32 cellular contexts compared by ENCODE assay signal in the genomic region with DNA sequence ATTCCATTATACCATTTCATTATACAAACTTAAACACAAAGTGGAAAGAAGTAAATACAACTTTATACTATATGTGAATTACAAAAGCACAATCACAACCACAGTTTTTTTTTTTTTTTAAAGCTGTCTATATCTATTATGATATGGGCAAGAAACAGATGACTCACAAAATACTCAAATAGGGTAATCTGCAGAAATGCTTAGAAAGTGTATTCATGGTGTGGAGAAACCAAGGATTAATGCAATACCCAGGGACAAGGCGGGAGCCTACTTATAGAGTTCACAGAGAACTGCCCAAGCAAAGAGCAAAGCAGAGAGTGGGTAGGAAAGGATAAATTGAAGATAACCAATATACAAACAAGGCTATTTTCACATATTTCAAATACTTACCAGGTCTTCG.
"Had no signal": no experiment of that assay in that cellular context is flagged by ENCODE, and none has a peak within 500 bp of the region (broad histone marks: within the 10 kb centered on the region; RNA-seq: fewer than 3 reads in every experiment).

No MANE protein-coding gene starts in this region.

- H3K4me1 ChIP-seq: adrenal gland, breast epithelium, foreskin keratinocyte, gastrocnemius medialis had no signal

- H3K9me3 ChIP-seq: adrenal gland, body of pancreas, breast epithelium, gastrocnemius medialis, heart left ventricle had no signal

- H3K4me1 Mint-ChIP-seq: activated B cell treated with CpG ODN at 0.5 μM for 24 hours; activated naive CD4-positive, alpha-beta T cell treated with anti-CD3 and anti-CD28 coated beads, Interleukin-2, amount 50 U/mL, for 24 hours; activated naive CD8-positive, alpha-beta T cell treated with anti-CD3 and anti-CD28 coated beads for 36 hours; activated naive CD8-positive, alpha-beta T cell treated with anti-CD3 and anti-CD28 coated beads, Interleukin-2, amount 50 U/mL, for 24 hours; activated T-helper 17 cell treated with anti-CD3 and anti-CD28 coated beads, Interleukin-2, amount 50 U/mL, for 72 hours; central memory CD8-positive, alpha-beta T cell; T-helper 17 cell had no signal

- H3K27me3 Mint-ChIP-seq: activated B cell treated with CpG ODN at 0.5 μM for 24 hours; activated CD8-positive, alpha-beta T cell treated with anti-CD3 and anti-CD28 coated beads for 36 hours; activated naive CD4-positive, alpha-beta T cell treated with anti-CD3 and anti-CD28 coated beads, Interleukin-2, amount 50 U/mL, for 24 hours; activated naive CD8-positive, alpha-beta T cell treated with anti-CD3 and anti-CD28 coated beads for 36 hours; activated naive CD8-positive, alpha-beta T cell treated with anti-CD3 and anti-CD28 coated beads, Interleukin-2, amount 50 U/mL, for 24 hours; activated T-helper 17 cell treated with anti-CD3 and anti-CD28 coated beads, Interleukin-2, amount 50 U/mL, for 72 hours; central memory CD8-positive, alpha-beta T cell; T-helper 17 cell had no signal

- H3K27ac Mint-ChIP-seq: activated B cell treated with CpG ODN at 0.5 μM for 24 hours; activated CD8-positive, alpha-beta T cell treated with anti-CD3 and anti-CD28 coated beads for 36 hours; activated naive CD4-positive, alpha-beta T cell treated with anti-CD3 and anti-CD28 coated beads for 36 hours; activated naive CD4-positive, alpha-beta T cell treated with anti-CD3 and anti-CD28 coated beads, Interleukin-2, amount 50 U/mL, for 24 hours; activated naive CD8-positive, alpha-beta T cell treated with anti-CD3 and anti-CD28 coated beads for 36 hours; activated naive CD8-positive, alpha-beta T cell treated with anti-CD3 and anti-CD28 coated beads, Interleukin-2, amount 50 U/mL, for 24 hours; activated T-helper 17 cell treated with anti-CD3 and anti-CD28 coated beads, Interleukin-2, amount 50 U/mL, for 72 hours; T-helper 17 cell; T-helper 2 cell treated with Interferon-gamma antibody and Interleukin-4, amounts not matched to agents 5 μg/mL and 100 μg/mL, for 36 hours had no signal

- H3K4me3 Mint-ChIP-seq: activated B cell treated with CpG ODN at 0.5 μM for 24 hours; activated CD8-positive, alpha-beta T cell treated with anti-CD3 and anti-CD28 coated beads for 36 hours; activated naive CD4-positive, alpha-beta T cell treated with anti-CD3 and anti-CD28 coated beads for 36 hours; activated naive CD4-positive, alpha-beta T cell treated with anti-CD3 and anti-CD28 coated beads, Interleukin-2, amount 50 U/mL, for 24 hours; activated naive CD8-positive, alpha-beta T cell treated with anti-CD3 and anti-CD28 coated beads for 36 hours; activated naive CD8-positive, alpha-beta T cell treated with anti-CD3 and anti-CD28 coated beads, Interleukin-2, amount 50 U/mL, for 24 hours; activated T-cell treated with anti-CD3 and anti-CD28 coated beads, Interleukin-2, amount 50 U/mL, for 4 hours; activated T-helper 17 cell treated with anti-CD3 and anti-CD28 coated beads, Interleukin-2, amount 50 U/mL, for 72 hours; central memory CD8-positive, alpha-beta T cell; T-helper 17 cell; T-helper 2 cell treated with Interferon-gamma antibody and Interleukin-4, amounts not matched to agents 5 μg/mL and 100 μg/mL, for 36 hours had no signal

- H3K9me3 Mint-ChIP-seq: activated B cell treated with CpG ODN at 0.5 μM for 24 hours; activated CD8-positive, alpha-beta T cell treated with anti-CD3 and anti-CD28 coated beads for 36 hours; activated naive CD4-positive, alpha-beta T cell treated with anti-CD3 and anti-CD28 coated beads for 36 hours; activated naive CD8-positive, alpha-beta T cell treated with anti-CD3 and anti-CD28 coated beads, Interleukin-2, amount 50 U/mL, for 24 hours; T-helper 2 cell treated with Interferon-gamma antibody and Interleukin-4, amounts not matched to agents 5 μg/mL and 100 μg/mL, for 36 hours had no signal

- H3K27ac ChIP-seq: adrenal gland, breast epithelium, foreskin keratinocyte, gastrocnemius medialis, heart left ventricle, WERI-Rb-1 had no signal

- DNase-seq: activated B cell treated with CpG ODN at 0.5 μM for 24 hours; activated CD4-positive, alpha-beta T cell treated with anti-CD3 and anti-CD28 coated beads for 48 hours; activated CD4-positive, alpha-beta T cell treated with anti-CD3 and anti-CD28 coated beads, Interleukin-2, amount 50 U/mL, for 1 hour; activated CD4-positive, alpha-beta T cell treated with anti-CD3 and anti-CD28 coated beads, Interleukin-2, amount 50 U/mL, for 48 hours; activated CD8-positive, alpha-beta memory T cell treated with anti-CD3 and anti-CD28 coated beads for 24 hours; activated CD8-positive, alpha-beta T cell treated with anti-CD3 and anti-CD28 coated beads for 36 hours; activated effector memory CD4-positive, alpha-beta T cell treated with Interleukin-2 at 50 U/mL for 16 hours; activated gamma-delta T cell treated with Interleukin-2 at 50 U/mL for 16 hours; activated naive CD4-positive, alpha-beta T cell treated with anti-CD3 and anti-CD28 coated beads for 36 hours; activated naive CD8-positive, alpha-beta T cell treated with anti-CD3 and anti-CD28 coated beads for 36 hours; activated naive CD8-positive, alpha-beta T cell treated with anti-CD3 and anti-CD28 coated beads, Interleukin-2, amount 50 U/mL, for 24 hours; activated T-cell treated with anti-CD3 and anti-CD28 coated beads, Interleukin-2, amount 50 U/mL, for 4 hours; adrenal gland; amygdala; aorta; body of pancreas; cortex of kidney; dermis blood vessel endothelial cell; effector CD4-positive, alpha-beta T cell; gastrocnemius medialis; glutamatergic neuron; heart left ventricle; T-helper 1 cell; T-helper 17 cell; T1000; WERI-Rb-1 had no signal

- H3K36me3 ChIP-seq: adrenal gland, breast epithelium, gastrocnemius medialis, heart left ventricle, WERI-Rb-1 had no signal

- H3K27me3 ChIP-seq: adrenal gland, body of pancreas, breast epithelium, foreskin keratinocyte, gastrocnemius medialis, heart left ventricle had no signal

- H3K4me3 ChIP-seq: adrenal gland, body of pancreas, breast epithelium, gastrocnemius medialis, heart left ventricle had no signal
